ENCODE assay signal across 8 cellular contexts in the genomic region with DNA sequence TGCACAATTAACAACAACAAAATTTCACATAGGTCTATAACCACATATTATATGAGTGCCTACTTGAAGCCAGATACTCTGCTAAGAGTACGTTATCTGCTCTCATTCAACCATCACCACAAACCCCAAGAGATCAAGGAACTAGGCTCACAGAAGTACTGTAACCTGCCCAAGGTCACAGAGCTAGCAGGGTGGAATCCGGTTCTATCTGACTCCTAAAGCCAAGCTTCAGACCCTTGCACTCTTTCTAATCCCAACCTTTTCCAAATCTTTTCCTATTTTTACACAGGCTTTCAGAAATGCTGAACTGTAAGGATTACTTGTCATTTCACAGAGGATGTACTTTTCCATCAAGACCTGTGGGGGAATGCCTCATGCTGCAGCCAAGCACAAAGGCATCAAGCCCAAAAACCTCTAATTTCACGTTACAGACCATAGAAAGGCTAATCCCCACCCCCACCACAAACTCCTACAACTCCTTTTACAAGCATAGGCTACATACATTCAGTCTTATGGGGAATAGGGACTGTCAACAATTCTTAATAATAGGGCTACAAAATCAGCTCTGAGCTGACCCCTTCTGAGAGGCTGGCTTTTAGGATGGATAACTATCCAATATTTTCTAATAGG. TPM values are rescaled to one million over a fixed set of nuclear protein-coding genes. Genes with fewer than 3 reads are reported as not detected.
A peak's percentile ranks its signal among the peaks of the same experiment; 100 is the strongest.
DNase-seq lines count a peak whose midpoint lies in the region; ATAC-seq, FAIRE-seq and TF ChIP-seq lines count a peak whose summit lies in the region.

No MANE protein-coding gene starts in this region.

- H4K20me1 ChIP-seq in BLaER1 treated with 17β-estradiol and CSF1 and Interleukin-3, amounts not matched to agents 10 nM and 100 nM: no peaks in the 10 kb centered on the region; a peak in 1 of 22 replicates
- no peaks in the 10 kb centered on the region for H4K20me1 ChIP-seq in keratinocyte (ENCODE audit: control insufficient read depth, extremely low read depth, insufficient read depth, low read length)

- H3K9me3 ChIP-seq in BLaER1 treated with 17β-estradiol and CSF1 and Interleukin-3, amounts not matched to agents 10 nM and 100 nM (replicated peaks in 1 of 11): no peaks in the 10 kb centered on the region
- H3K9me3 ChIP-seq in keratinocyte (ENCODE audit: control insufficient read depth, low read depth, low read length): no peaks in the 10 kb centered on the region
- H3K9me3 ChIP-seq in tibial nerve: no peaks in the 10 kb centered on the region

- H3K9me1 ChIP-seq in keratinocyte (ENCODE audit: control insufficient read depth, extremely low read depth, insufficient read depth, low read length): no peaks in the 10 kb centered on the region

- no peaks in the 10 kb centered on the region for H3K9me3 Mint-ChIP-seq in activated T-helper 1 cell treated with anti-CD3 and anti-CD28 coated beads, Interleukin-12 subunit alpha, Interleukin-12 subunit beta, Interleukin-2, Interleukin-4 antibody, amounts not matched to agents 30 ng/mL and 10 ng/mL and 1 ng/mL, durations not matched to agents 14 hours and 24 hours and 36 hours

- peaks cover 73% of the 10 kb centered on the region for H3K4me1 Mint-ChIP-seq in activated T-helper 1 cell treated with anti-CD3 and anti-CD28 coated beads, Interleukin-12 subunit alpha, Interleukin-12 subunit beta, Interleukin-2, Interleukin-4 antibody, amounts not matched to agents 30 ng/mL and 10 ng/mL and 1 ng/mL, durations not matched to agents 14 hours and 24 hours and 36 hours (ENCODE audit: low read depth)

- peak overlapping the region; percentile 100 for H3K27ac Mint-ChIP-seq in activated T-helper 1 cell treated with anti-CD3 and anti-CD28 coated beads, Interleukin-12 subunit alpha, Interleukin-12 subunit beta, Interleukin-2, Interleukin-4 antibody, amounts not matched to agents 30 ng/mL and 10 ng/mL and 1 ng/mL, durations not matched to agents 14 hours and 24 hours and 36 hours

- H3K4me3 Mint-ChIP-seq in activated T-helper 1 cell treated with anti-CD3 and anti-CD28 coated beads, Interleukin-12 subunit alpha, Interleukin-12 subunit beta, Interleukin-2, Interleukin-4 antibody, amounts not matched to agents 30 ng/mL and 10 ng/mL and 1 ng/mL, durations not matched to agents 14 hours and 24 hours and 36 hours: peak overlapping the region; percentile 99

- TF ChIP-seq EP300 in tibial nerve (IDR thresholded peaks at IDR 0.05): no peak

- H3K4me2 ChIP-seq in BLaER1 treated with 17β-estradiol and CSF1 and Interleukin-3, amounts not matched to agents 10 nM and 100 nM: peak overlapping the region; percentile 80 to 99 (median 93)
- peak overlapping the region; percentile 92 for H3K4me2 ChIP-seq in keratinocyte (ENCODE audit: control insufficient read depth, extremely low read depth, insufficient read depth, low read depth, low read length)

- H3K36me3 ChIP-seq in BLaER1 treated with 17β-estradiol and CSF1 and Interleukin-3, amounts not matched to agents 10 nM and 100 nM: no peaks in the 10 kb centered on the region
- H3K36me3 ChIP-seq in keratinocyte (ENCODE audit: control insufficient read depth in 2 of 2, extremely low read depth in 1 of 2, insufficient read depth in 2 of 2, low read length in 2 of 2): no peaks in the 10 kb centered on the region
- no peaks in the 10 kb centered on the region for H3K36me3 ChIP-seq in tibial nerve

- H3K4me3 ChIP-seq in BLaER1 treated with 17β-estradiol and CSF1 and Interleukin-3, amounts not matched to agents 10 nM and 100 nM: peak overlapping the region; percentile 68 to 80 (median 76)
- H3K4me3 ChIP-seq in keratinocyte (ENCODE audit: control insufficient read depth in 2 of 3, extremely low read depth in 1 of 3, insufficient read depth in 2 of 3, low read depth in 1 of 3, low read length in 3 of 3): peak overlapping the region in 2 of 3 experiments; percentile 89 to 91
- H3K4me3 ChIP-seq in tibial nerve: peak overlapping the region; percentile 66 to 83 (median 74)

- H3K27me3 Mint-ChIP-seq in activated T-helper 1 cell treated with anti-CD3 and anti-CD28 coated beads, Interleukin-12 subunit alpha, Interleukin-12 subunit beta, Interleukin-2, Interleukin-4 antibody, amounts not matched to agents 30 ng/mL and 10 ng/mL and 1 ng/mL, durations not matched to agents 14 hours and 24 hours and 36 hours (ENCODE audit: insufficient read depth): no peaks in the 10 kb centered on the region

- H3K27me3 ChIP-seq in BLaER1 treated with 17β-estradiol and CSF1 and Interleukin-3, amounts not matched to agents 10 nM and 100 nM: no peaks in the 10 kb centered on the region
- H3K27me3 ChIP-seq in keratinocyte (ENCODE audit: control insufficient read depth, extremely low read depth, insufficient read depth, low read length) (no peaks in the 10 kb centered on the region), tibial nerve (no peaks in the 10 kb centered on the region)

- peak overlapping the region; percentile 71 to 93 (median 81); a peak in 18 of 22 replicates for H3K9ac ChIP-seq in BLaER1 treated with 17β-estradiol and CSF1 and Interleukin-3, amounts not matched to agents 10 nM and 100 nM
- peak overlapping the region; percentile 75 for H3K9ac ChIP-seq in keratinocyte (ENCODE audit: control insufficient read depth, extremely low read depth, insufficient read depth, low read length)

- H3K4me1 ChIP-seq in BLaER1 treated with 17β-estradiol and CSF1 and Interleukin-3, amounts not matched to agents 10 nM and 100 nM: peaks cover 38 to 60% (median 45%) of the 10 kb centered on the region in 10 experiments
- H3K4me1 ChIP-seq in keratinocyte (ENCODE audit: control insufficient read depth, extremely low read depth, insufficient read depth, low read length) (peaks cover 23% of the 10 kb centered on the region), tibial nerve (peaks cover 0 to 42% (median 14%) of the 10 kb centered on the region in 4 donors)

- no peak for TF ChIP-seq POLR2A in tibial nerve (IDR thresholded peaks at IDR 0.05)

- dilution Hi-C loops in keratinocyte (cut with MboI; ENCODE audit: extremely low pct_ligation_motif_present, low sequenced_read_pairs): no loop called here

- FAIRE-seq in keratinocyte (lab: Jason Lieb, UNC): no peak

- peak overlapping the region in 4 of 11 experiments; percentile 71 to 93 (median 85); a peak in 4 of 22 replicates for H3K27ac ChIP-seq in BLaER1 treated with 17β-estradiol and CSF1 and Interleukin-3, amounts not matched to agents 10 nM and 100 nM
- H3K27ac ChIP-seq in keratinocyte (ENCODE audit: control insufficient read depth, insufficient read depth, low read length) (no peak overlapping the region), tibial nerve (peak overlapping the region; percentile 93 to 97 (median 95))

- peak; percentile 29 for ATAC-seq in HG03378 (IDR thresholded peaks at IDR 0.05; ENCODE audit: unreplicated experiment)
- no peak for ATAC-seq in GM18498 (IDR thresholded peaks at IDR 0.05; ENCODE audit: unreplicated experiment)

- intact Hi-C loops in activated T-helper 1 cell treated with anti-CD3 and anti-CD28 coated beads, Interleukin-12 subunit alpha, Interleukin-12 subunit beta, Interleukin-2, Interleukin-4 antibody, amounts not matched to agents 30 ng/mL and 10 ng/mL and 1 ng/mL, durations not matched to agents 14 hours and 24 hours and 36 hours (cut with micrococcal nuclease): no loop called here

- peak overlapping the region; percentile 98 for H2AFZ ChIP-seq in keratinocyte (ENCODE audit: control insufficient read depth, low read length)

- TF ChIP-seq CTCF in keratinocyte (optimal IDR thresholded peaks at IDR 0.05 in 1 of 3, IDR thresholded peaks at IDR 0.05 in 1 of 3, conservative IDR thresholded peaks at IDR 0.05 in 1 of 3; ENCODE audit: extremely low read depth in 1 of 3, insufficient read depth in 2 of 3, low read length in 3 of 3) (no peak), tibial nerve (IDR thresholded peaks at IDR 0.05) (no peak)

- peaks cover 6% of the 10 kb centered on the region for H3K36me3 Mint-ChIP-seq in activated T-helper 1 cell treated with anti-CD3 and anti-CD28 coated beads, Interleukin-12 subunit alpha, Interleukin-12 subunit beta, Interleukin-2, Interleukin-4 antibody, amounts not matched to agents 30 ng/mL and 10 ng/mL and 1 ng/mL, durations not matched to agents 14 hours and 24 hours and 36 hours (ENCODE audit: low read depth)

- H3K79me2 ChIP-seq in keratinocyte (ENCODE audit: control insufficient read depth, insufficient read depth, low read length): peaks cover 15% of the 10 kb centered on the region

- WGBS in tibial nerve, 2 donors: 24 to 34% methylated on average over 3 of the region's 3 CpGs

- DNase-seq in activated T-helper 1 cell treated with anti-CD3 and anti-CD28 coated beads, Interleukin-12 subunit alpha, Interleukin-12 subunit beta, Interleukin-2, Interleukin-4 antibody, amounts not matched to agents 30 ng/mL and 10 ng/mL and 1 ng/mL, durations not matched to agents 14 hours and 24 hours and 36 hours (ENCODE audit: low spot score): peak; percentile 20
- DNase-seq in keratinocyte (ENCODE audit: low read depth, low spot score): no peak
- no peak for DNase-seq in tibial nerve (ENCODE audit: low spot score in 2 of 2)
- no peak for DNase-seq in NCI-H446 treated with DMSO at 0.1 percent for 48 hours (lab: John Stamatoyannopoulos, UW)
- DNase-seq in middle frontal gyrus (ENCODE audit: extremely low spot score, low spot score): no peak

RNA-seq across cellular contexts. Expression of a gene that starts 0.9 kb away (rescaled TPM):
- 22.7 and 24.0 TPM in 2 replicates for total RNA-seq in activated T-helper 1 cell treated with anti-CD3 and anti-CD28 coated beads, Interleukin-12 subunit alpha, Interleukin-12 subunit beta, Interleukin-2, Interleukin-4 antibody, amounts not matched to agents 30 ng/mL and 10 ng/mL and 1 ng/mL, durations not matched to agents 14 hours and 24 hours and 36 hours
- 32.3 to 43.5 TPM (median 36.5 TPM) in 3 replicates for polyA plus RNA-seq in keratinocyte
- 7.4 TPM for polyA plus RNA-seq in keratinocyte (2011; ENCODE audit: low read depth)
- 19.1 and 36.4 TPM in 2 replicates for polyA plus RNA-seq in keratinocyte (2011; cell fraction: cytosol; rRNA removed)
- 43.6 and 50.2 TPM in 2 replicates for polyA plus RNA-seq in keratinocyte (2011; cell fraction: nucleus; rRNA removed)
- 18.7 and 21.7 TPM in 2 replicates for polyA plus RNA-seq in keratinocyte (2012; ENCODE audit: low replicate concordance)
- 7.9 to 32.2 TPM (median 27.3 TPM) in 3 replicates for polyA minus RNA-seq in keratinocyte
- polyA minus RNA-seq in keratinocyte (2011; cell fraction: cytosol; rRNA and poly(A)+ RNA removed): 20.5 TPM
- polyA minus RNA-seq in keratinocyte (2011; cell fraction: nucleus; rRNA and poly(A)+ RNA removed): 16.8 and 34.7 TPM in 2 replicates
- 10 to 100 TPM; 39.6 to 58.6 (median 45.8) TPM for total RNA-seq in tibial nerve

RNA-seq across cellular contexts. Expression of a gene that starts 2.2 kb away (rescaled TPM):
- total RNA-seq in activated T-helper 1 cell treated with anti-CD3 and anti-CD28 coated beads, Interleukin-12 subunit alpha, Interleukin-12 subunit beta, Interleukin-2, Interleukin-4 antibody, amounts not matched to agents 30 ng/mL and 10 ng/mL and 1 ng/mL, durations not matched to agents 14 hours and 24 hours and 36 hours: 28.7 and 29.4 TPM in 2 replicates
- 2.2 to 8.7 TPM (median 8.1 TPM) in 3 replicates for polyA plus RNA-seq in keratinocyte
- polyA plus RNA-seq in keratinocyte (2011; ENCODE audit: low read depth): not detected
- 1.9 and 3.8 TPM in 2 replicates for polyA plus RNA-seq in keratinocyte (2011; cell fraction: cytosol; rRNA removed)
- 2.7 and 3.3 TPM in 2 replicates for polyA plus RNA-seq in keratinocyte (2011; cell fraction: nucleus; rRNA removed)
- polyA plus RNA-seq in keratinocyte (2012; ENCODE audit: low replicate concordance): 0.23 and 5.7 TPM in 2 replicates
- polyA minus RNA-seq in keratinocyte: 3.1 to 16.8 TPM (median 14.9 TPM) in 3 replicates
- 0.96 TPM for polyA minus RNA-seq in keratinocyte (2011; cell fraction: cytosol; rRNA and poly(A)+ RNA removed)
- polyA minus RNA-seq in keratinocyte (2011; cell fraction: nucleus; rRNA and poly(A)+ RNA removed): 2.6 and 2.8 TPM in 2 replicates
- 1 to 10 TPM in 2 of 4 donors, under 1 TPM in 2; 0.22 to 3.1 (median 1.3) TPM for total RNA-seq in tibial nerve
